ENCODE assay signal across 17 cellular contexts in genomic region chr10:7340179-7340874, GRCh38.
DNase-seq lines count a peak whose midpoint lies in the region; ATAC-seq, FAIRE-seq and TF ChIP-seq lines count a peak whose summit lies in the region.
"Had no signal": no experiment of that assay in that cellular context is flagged by ENCODE, and none has a peak within 500 bp of the region (broad histone marks: within the 10 kb centered on the region; RNA-seq: fewer than 3 reads in every experiment).

No MANE protein-coding gene starts in this region.

- 48 to 54% methylated on average over 10 of the region's 10 CpGs for WGBS in heart right ventricle, 2 donors
- WGBS in testis, 2 donors, result 62 to 63% methylated on average over 10 of the region's 10 CpGs

- peaks cover 0 to 4% (median 0%) of the 10 kb centered on the region in 9 donors for H3K36me3 ChIP-seq in heart right ventricle
- H3K36me3 ChIP-seq in testis (ENCODE audit: low read depth, missing control alignments), result no peaks in the 10 kb centered on the region
- H3K36me3 ChIP-seq: ascending aorta, thyroid gland had no signal

- FAIRE-seq in GM12891 (lab: Jason Lieb, UNC), result no peak
- FAIRE-seq: D721Med, RCC 7860 had no signal

- H3K4me3 ChIP-seq in heart right ventricle (no peak overlapping the region), testis (no peak overlapping the region)
- H3K4me3 ChIP-seq: ascending aorta, thyroid gland had no signal

- H3K27me3 ChIP-seq in heart right ventricle (no peaks in the 10 kb centered on the region), testis (no peaks in the 10 kb centered on the region)
- H3K27me3 ChIP-seq: ascending aorta, thyroid gland had no signal

- peaks cover 29% of the 10 kb centered on the region for H3K4me1 Mint-ChIP-seq in activated naive CD8-positive, alpha-beta T cell treated with anti-CD3 and anti-CD28 coated beads, Interleukin-2, amount 10 ng/mL, durations not matched to agents 7 days and 5 days
- H3K4me1 Mint-ChIP-seq in activated naive CD8-positive, alpha-beta T cell treated with anti-CD3 and anti-CD28 coated beads for 36 hours, result peaks cover 43% of the 10 kb centered on the region
- H3K4me1 Mint-ChIP-seq in activated T-helper 2 cell treated with anti-CD3 and anti-CD28 coated beads, Interferon-gamma antibody, Interleukin-2, Interleukin-4, amounts not matched to agents 10 μg/mL and 5 μg/mL and 100 μg/mL, durations not matched to agents 14 hours and 24 hours and 36 hours (ENCODE audit: low read depth), result peaks cover 33% of the 10 kb centered on the region

- no peak for ATAC-seq in activated naive CD8-positive, alpha-beta T cell treated with anti-CD3 and anti-CD28 coated beads, Interleukin-2, amount 10 ng/mL, durations not matched to agents 7 days and 5 days (ENCODE audit: low read depth)
- peak; percentile 67 to 95 (median 84) for ATAC-seq in heart right ventricle
- no peak for ATAC-seq in GM18498 (IDR thresholded peaks at IDR 0.05; ENCODE audit: unreplicated experiment)
- ATAC-seq: activated CD4-positive, CD25-positive, alpha-beta regulatory T cell treated with anti-CD3 and anti-CD28 coated beads, Interleukin-2, amount 50 U/mL, for 24 hours; T-helper 17 cell had no signal

- POLR2A ChIA-PET in activated naive CD8-positive, alpha-beta T cell treated with anti-CD3 and anti-CD28 coated beads, Interleukin-2, amount 10 ng/mL, durations not matched to agents 7 days and 5 days (lab: Charles Lee), result no interaction called here

- DNase-seq in activated naive CD8-positive, alpha-beta T cell treated with anti-CD3 and anti-CD28 coated beads, Interleukin-2, amount 10 ng/mL, durations not matched to agents 7 days and 5 days, result no peak
- no peak for DNase-seq in activated naive CD8-positive, alpha-beta T cell treated with anti-CD3 and anti-CD28 coated beads for 36 hours
- no peak for DNase-seq in activated T-helper 2 cell treated with anti-CD3 and anti-CD28 coated beads, Interferon-gamma antibody, Interleukin-2, Interleukin-4, amounts not matched to agents 10 μg/mL and 5 μg/mL and 100 μg/mL, durations not matched to agents 14 hours and 24 hours and 36 hours (ENCODE audit: low spot score)
- DNase-seq in heart right ventricle, result peak; percentile 24 to 51
- peak; percentile 38 for DNase-seq in testis
- DNase-seq in EL, result no peak
- no peak for DNase-seq in GM12891 (ENCODE audit: insufficient read length, low spot score)
- DNase-seq: NCI-H2029 treated with DMSO at 0.1 percent for 48 hours, NCI-H748 treated with DMSO at 0.1 percent for 48 hours, T-helper 17 cell, thyroid gland had no signal

- H3K27ac Mint-ChIP-seq in activated naive CD8-positive, alpha-beta T cell treated with anti-CD3 and anti-CD28 coated beads, Interleukin-2, amount 10 ng/mL, durations not matched to agents 7 days and 5 days, result peak overlapping the region; percentile 59
- no peak overlapping the region for H3K27ac Mint-ChIP-seq in activated naive CD8-positive, alpha-beta T cell treated with anti-CD3 and anti-CD28 coated beads for 36 hours
- H3K27ac Mint-ChIP-seq in activated T-helper 2 cell treated with anti-CD3 and anti-CD28 coated beads, Interferon-gamma antibody, Interleukin-2, Interleukin-4, amounts not matched to agents 10 μg/mL and 5 μg/mL and 100 μg/mL, durations not matched to agents 14 hours and 24 hours and 36 hours, result peak overlapping the region; percentile 58
- H3K27ac Mint-ChIP-seq: nephron, T-helper 17 cell had no signal

- H3K27me3 Mint-ChIP-seq in activated naive CD8-positive, alpha-beta T cell treated with anti-CD3 and anti-CD28 coated beads, Interleukin-2, amount 10 ng/mL, durations not matched to agents 7 days and 5 days, result no peaks in the 10 kb centered on the region
- H3K27me3 Mint-ChIP-seq in activated naive CD8-positive, alpha-beta T cell treated with anti-CD3 and anti-CD28 coated beads for 36 hours, result no peaks in the 10 kb centered on the region
- no peaks in the 10 kb centered on the region for H3K27me3 Mint-ChIP-seq in activated T-helper 2 cell treated with anti-CD3 and anti-CD28 coated beads, Interferon-gamma antibody, Interleukin-2, Interleukin-4, amounts not matched to agents 10 μg/mL and 5 μg/mL and 100 μg/mL, durations not matched to agents 14 hours and 24 hours and 36 hours (ENCODE audit: low read depth)
- H3K27me3 Mint-ChIP-seq: T-helper 17 cell had no signal

- H3K36me3 Mint-ChIP-seq in activated naive CD8-positive, alpha-beta T cell treated with anti-CD3 and anti-CD28 coated beads, Interleukin-2, amount 10 ng/mL, durations not matched to agents 7 days and 5 days, result peaks cover 69% of the 10 kb centered on the region
- peaks cover 61% of the 10 kb centered on the region for H3K36me3 Mint-ChIP-seq in activated naive CD8-positive, alpha-beta T cell treated with anti-CD3 and anti-CD28 coated beads for 36 hours
- H3K36me3 Mint-ChIP-seq in activated T-helper 2 cell treated with anti-CD3 and anti-CD28 coated beads, Interferon-gamma antibody, Interleukin-2, Interleukin-4, amounts not matched to agents 10 μg/mL and 5 μg/mL and 100 μg/mL, durations not matched to agents 14 hours and 24 hours and 36 hours (ENCODE audit: low read depth), result peaks cover 57% of the 10 kb centered on the region

- H3K27ac ChIP-seq in heart right ventricle (peak overlapping the region in 8 of 10 donors; percentile 30 to 63 (median 60)), testis (no peak overlapping the region)
- H3K27ac ChIP-seq: ascending aorta, thyroid gland had no signal

- intact Hi-C loops in activated T-helper 2 cell treated with anti-CD3 and anti-CD28 coated beads, Interferon-gamma antibody, Interleukin-2, Interleukin-4, amounts not matched to agents 10 μg/mL and 5 μg/mL and 100 μg/mL, durations not matched to agents 14 hours and 24 hours and 36 hours (cut with micrococcal nuclease), result no loop called here
- intact Hi-C loops in heart right ventricle (cut with DNase I), result loop anchor here in 3 of 10 donors (2.0 to 10.0 kb wide), 4 partner anchors 60 to 78 kb away; no protein-coding TSS in a partner anchor
- intact Hi-C loops in testis (cut with DNase I; ENCODE audit: low total_unique reads), result no loop called here

- TF ChIP-seq CTCF in heart right ventricle (IDR thresholded peaks at IDR 0.05) (no peak), testis (IDR thresholded peaks at IDR 0.05) (no peak)

- H3K4me3 Mint-ChIP-seq in activated naive CD8-positive, alpha-beta T cell treated with anti-CD3 and anti-CD28 coated beads, Interleukin-2, amount 10 ng/mL, durations not matched to agents 7 days and 5 days, result no peak overlapping the region
- H3K4me3 Mint-ChIP-seq in activated naive CD8-positive, alpha-beta T cell treated with anti-CD3 and anti-CD28 coated beads for 36 hours, result no peak overlapping the region
- no peak overlapping the region for H3K4me3 Mint-ChIP-seq in activated T-helper 2 cell treated with anti-CD3 and anti-CD28 coated beads, Interferon-gamma antibody, Interleukin-2, Interleukin-4, amounts not matched to agents 10 μg/mL and 5 μg/mL and 100 μg/mL, durations not matched to agents 14 hours and 24 hours and 36 hours (ENCODE audit: low read depth)
- H3K4me3 Mint-ChIP-seq: nephron, T-helper 17 cell had no signal

- H3K4me1 ChIP-seq in heart right ventricle (peaks cover 4 to 56% (median 39%) of the 10 kb centered on the region in 9 donors), testis (peaks cover 2% of the 10 kb centered on the region)
- H3K4me1 ChIP-seq: ascending aorta, thyroid gland had no signal

- peaks cover 5% of the 10 kb centered on the region for H3K9me3 Mint-ChIP-seq in activated naive CD8-positive, alpha-beta T cell treated with anti-CD3 and anti-CD28 coated beads, Interleukin-2, amount 10 ng/mL, durations not matched to agents 7 days and 5 days
- peaks cover 2% of the 10 kb centered on the region for H3K9me3 Mint-ChIP-seq in activated naive CD8-positive, alpha-beta T cell treated with anti-CD3 and anti-CD28 coated beads for 36 hours
- peaks cover 9% of the 10 kb centered on the region for H3K9me3 Mint-ChIP-seq in activated T-helper 2 cell treated with anti-CD3 and anti-CD28 coated beads, Interferon-gamma antibody, Interleukin-2, Interleukin-4, amounts not matched to agents 10 μg/mL and 5 μg/mL and 100 μg/mL, durations not matched to agents 14 hours and 24 hours and 36 hours

- H3K9me3 ChIP-seq in heart right ventricle, result peaks cover 0 to 8% (median 0%) of the 10 kb centered on the region in 11 donors
- H3K9me3 ChIP-seq in testis, result no peaks in the 10 kb centered on the region
- H3K9me3 ChIP-seq: ascending aorta, thyroid gland had no signal

- no peak for TF ChIP-seq POLR2A in testis (IDR thresholded peaks at IDR 0.05)
- TF ChIP-seq POLR2A in GM12891 (IDR thresholded peaks at IDR 0.05; ENCODE audit: low read depth, low read length), result no peak

TF ChIP-seq in GM12891, 5 proteins besides CTCF, POLR2A, EP300 and RAD21:
- TF ChIP-seq POU2F2 (IDR thresholded peaks at IDR 0.05; ENCODE audit: low read depth, low read length) (no peak), SPI1 (IDR thresholded peaks at IDR 0.05; ENCODE audit: low read depth, low read length) (no peak), POLR2AphosphoS5 (IDR thresholded peaks at IDR 0.05; ENCODE audit: low read depth, low read length) (no peak), PAX5 (IDR thresholded peaks at IDR 0.05; ENCODE audit: insufficient read depth, low read length, severe bottlenecking) (no peak), TAF1 (IDR thresholded peaks at IDR 0.05; ENCODE audit: low read depth, low read length) (no peak)

Comparison
In these comparisons a context has a peak if more than half of its experiments do, and no peak if none do; other contexts are left out.
1. ATAC-seq: peak in heart right ventricle (8 of 8); none in activated naive CD8-positive, alpha-beta T cell treated with anti-CD3 and anti-CD28 coated beads, Interleukin-2, amount 10 ng/mL, durations not matched to agents 7 days and 5 days (single experiment) and GM18498 (single experiment).
2. DNase-seq: peak in heart right ventricle (2 of 2) and testis (single experiment); none in activated naive CD8-positive, alpha-beta T cell treated with anti-CD3 and anti-CD28 coated beads, Interleukin-2, amount 10 ng/mL, durations not matched to agents 7 days and 5 days (single experiment), activated naive CD8-positive, alpha-beta T cell treated with anti-CD3 and anti-CD28 coated beads for 36 hours (single experiment), activated T-helper 2 cell treated with anti-CD3 and anti-CD28 coated beads, Interferon-gamma antibody, Interleukin-2, Interleukin-4, amounts not matched to agents 10 μg/mL and 5 μg/mL and 100 μg/mL, durations not matched to agents 14 hours and 24 hours and 36 hours (single experiment), EL (single experiment) and GM12891 (single experiment).
3. H3K27ac ChIP-seq: peak in heart right ventricle (8 of 10); none in testis (0 of 2).